ENCODE assay signal across 9 cellular contexts in the genomic region with DNA sequence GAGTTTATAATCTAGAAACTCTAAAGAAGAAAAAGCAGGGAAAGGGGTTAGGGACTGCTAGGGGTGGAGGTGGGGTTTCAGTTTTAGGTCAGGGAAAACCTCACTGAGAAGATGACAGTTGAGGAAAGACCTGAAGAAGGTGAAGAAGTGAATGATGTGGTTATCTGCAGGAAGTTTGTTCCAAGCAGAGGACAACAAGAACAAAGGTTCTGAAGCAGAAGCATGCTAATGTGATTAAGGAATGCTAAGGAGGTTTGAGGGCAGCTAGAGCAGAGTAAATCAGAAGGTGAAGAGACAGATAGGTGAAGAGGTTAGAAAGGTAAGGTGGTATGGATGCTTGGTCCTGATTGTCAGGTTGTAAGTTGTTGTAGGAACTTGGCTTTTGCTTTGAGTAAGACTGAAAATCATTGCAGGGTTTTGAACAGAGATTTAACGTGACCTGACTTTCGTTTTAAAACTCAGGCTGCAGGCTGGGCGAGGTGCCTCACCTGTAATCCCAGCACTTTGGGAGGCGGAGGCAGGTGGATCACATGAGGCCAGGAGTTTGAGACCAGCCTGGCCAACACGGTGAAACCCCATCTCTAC. TPM values are rescaled to one million over a fixed set of nuclear protein-coding genes. Genes with fewer than 3 reads are reported as not detected.
DNase-seq lines count a peak whose midpoint lies in the region; ATAC-seq and TF ChIP-seq lines count a peak whose summit lies in the region.
"Had no signal": no experiment of that assay in that cellular context is flagged by ENCODE, and none has a peak within 500 bp of the region (broad histone marks: within the 10 kb centered on the region; RNA-seq: fewer than 3 reads in every experiment).

No MANE protein-coding gene starts in this region.

- no peak overlapping the region for H3K4me3 Mint-ChIP-seq in endodermal cell

- H3K27ac Mint-ChIP-seq in endodermal cell = peak overlapping the region; percentile 36

- ATAC-seq in GM19455 (IDR thresholded peaks at IDR 0.05; ENCODE audit: unreplicated experiment) (peak; percentile 56), HG03520 (IDR thresholded peaks at IDR 0.05; ENCODE audit: unreplicated experiment) (peak; percentile 57), Right ventricle myocardium superior (ENCODE audit: poor library complexity) (no peak), HG03439 (IDR thresholded peaks at IDR 0.05; ENCODE audit: unreplicated experiment) (no peak)

- intact Hi-C loops in Right ventricle myocardium superior (cut with DNase I) = no loop called here

- TF ChIP-seq CTCF in GM12865 (IDR thresholded peaks at IDR 0.05; ENCODE audit: insufficient read depth, low read depth, low read length, missing control alignments) (no peak), endodermal cell (conservative IDR thresholded peaks at IDR 0.05) (no peak)

- H3K9me3 Mint-ChIP-seq in endodermal cell = no peaks in the 10 kb centered on the region

- no peaks in the 10 kb centered on the region for H3K27me3 ChIP-seq in endodermal cell (ENCODE audit: control insufficient read depth, insufficient read depth, low read length, poor library complexity, severe bottlenecking)

- H3K36me3 ChIP-seq in endodermal cell (ENCODE audit: control insufficient read depth, insufficient read depth, low read length) = peaks cover 2% of the 10 kb centered on the region

- no peaks in the 10 kb centered on the region for H3K9me3 ChIP-seq in endodermal cell (ENCODE audit: control insufficient read depth, low read length)

- WGBS in endodermal cell (ENCODE audit: insufficient coverage in 1 of 2, insufficient read length in 1 of 2), 2 experiments = 87 to 97% methylated on average over 4 to 5 of the region's 5 CpGs

- H3K4me1 Mint-ChIP-seq in endodermal cell = peaks cover 21% of the 10 kb centered on the region

- no peaks in the 10 kb centered on the region for H3K4me1 ChIP-seq in endodermal cell (ENCODE audit: control insufficient read depth, insufficient read depth, low read length)

- no peaks in the 10 kb centered on the region for H3K27me3 Mint-ChIP-seq in endodermal cell (ENCODE audit: insufficient read depth)

- H3K9ac ChIP-seq in endodermal cell (ENCODE audit: extremely low read depth, low read length, poor library complexity, severe bottlenecking) = no peak overlapping the region

- no peak overlapping the region for H3K27ac ChIP-seq in endodermal cell (ENCODE audit: low read depth, low read length)

- peaks cover 5% of the 10 kb centered on the region for H3K36me3 Mint-ChIP-seq in endodermal cell (ENCODE audit: low read depth)

- DNase-seq in GM12865 (ENCODE audit: low read depth) (peak; percentile 45), endodermal cell (no peak), Right ventricle myocardium superior (no peak), COR-L47 (lab: John Stamatoyannopoulos, UW) (no peak), OCI-M2 (lab: John Stamatoyannopoulos, UW; ENCODE audit: unreplicated experiment) (no peak)
- DNase-seq: NCI-H2171 had no signal

- H3K4me3 ChIP-seq in GM12865 (ENCODE audit: low read depth, low read length) (peak overlapping the region; percentile 36), endodermal cell (ENCODE audit: low read length) (no peak overlapping the region)

RNA-seq across cellular contexts. Expression of gene OXSR1, which starts 8.6 kb away (rescaled TPM):
- total RNA-seq in endodermal cell = 10 to 100 TPM; 41.9 to 55.5 TPM
- polyA plus RNA-seq in endodermal cell (2013, experiment 1 of 2) = 51.1 TPM
- 48.7 TPM for polyA plus RNA-seq in endodermal cell (2013, experiment 2 of 2)
- total RNA-seq in Right ventricle myocardium superior = 24.0 TPM

RNA-seq across cellular contexts. Expression of gene MYD88, which starts 35.5 kb away (rescaled TPM):
- total RNA-seq in endodermal cell = 10 to 100 TPM; 16.2 to 18.8 TPM
- 21.5 TPM for polyA plus RNA-seq in endodermal cell (2013, experiment 1 of 2)
- 22.1 TPM for polyA plus RNA-seq in endodermal cell (2013, experiment 2 of 2)
- 7.3 TPM for total RNA-seq in Right ventricle myocardium superior

RNA-seq across cellular contexts. Expression of gene ACAA1, which starts 37.0 kb away (rescaled TPM):
- 10 to 100 TPM; 40.1 to 43.7 TPM for total RNA-seq in endodermal cell
- 26.1 TPM for polyA plus RNA-seq in endodermal cell (2013, experiment 1 of 2)
- polyA plus RNA-seq in endodermal cell (2013, experiment 2 of 2) = 20.7 TPM
- total RNA-seq in Right ventricle myocardium superior = 111 TPM

Comparison
In these comparisons a context has a peak if more than half of its experiments do, and no peak if none do; other contexts are left out.
1. ATAC-seq: peak in GM19455 (single experiment) and HG03520 (single experiment); none in Right ventricle myocardium superior (single experiment) and HG03439 (single experiment).